1 cellular context compared by ENCODE assay signal in genomic region chr10:5480162-5480931, GRCh38.
A peak's percentile ranks its signal among the peaks of the same experiment; 100 is the strongest.
TF ChIP-seq lines count a peak whose summit lies in the region.

No MANE protein-coding gene starts in this region.

TF ChIP-seq in K562, 482 proteins besides CTCF, POLR2A, EP300 and RAD21 (continued from another document and continues in another):
- TF ChIP-seq VEZF1 (CRISPR knock-in tag; IDR thresholded peaks at IDR 0.05), result peak; percentile 90
- TF ChIP-seq MGA (IDR thresholded peaks at IDR 0.05), result peak; percentile 83
- TF ChIP-seq NR2C1 (IDR thresholded peaks at IDR 0.05), result peak; percentile 54
- TF ChIP-seq NR2C1 (tag; IDR thresholded peaks at IDR 0.05), result peak; percentile 66; the same call in 1 of the 2 replicates
- no peak for TF ChIP-seq ZNF124 (CRISPR knock-in tag; IDR thresholded peaks at IDR 0.05)
- TF ChIP-seq ZNF644 (tag; IDR thresholded peaks at IDR 0.05; ENCODE audit: low read depth), result peak; percentile 29; the same call in 1 of the 2 replicates
- no peak for TF ChIP-seq ZBTB34 (CRISPR knock-in tag; IDR thresholded peaks at IDR 0.05)
- TF ChIP-seq PKNOX1 (IDR thresholded peaks at IDR 0.05), result peak; percentile 97
- no peak for TF ChIP-seq JUND (IDR thresholded peaks at IDR 0.05; ENCODE audit: borderline replicate concordance, low read depth, low read length)
- TF ChIP-seq JUND (tag; IDR thresholded peaks at IDR 0.05; ENCODE audit: borderline replicate concordance, low read depth, low read length), result peak; percentile 30; the same call in 1 of the 3 replicates
- 0 out of 2 replicates have a peak, but pooled peaks have one; percentile 32 for TF ChIP-seq ELF2 (CRISPR knock-in tag; IDR thresholded peaks at IDR 0.05)
- TF ChIP-seq KLF16 (IDR thresholded peaks at IDR 0.05), result 0 out of 2 replicates have a peak, but pooled peaks have one; percentile 3
- no peak for TF ChIP-seq KAT2B (IDR thresholded peaks at IDR 0.05; ENCODE audit: low read depth, low read length)
- TF ChIP-seq HNRNPLL (IDR thresholded peaks at IDR 0.05; ENCODE audit: low read depth, low read length, poor library complexity, severe bottlenecking), result peak; percentile 20
- TF ChIP-seq ZMIZ1 (IDR thresholded peaks at IDR 0.05; ENCODE audit: low read depth in 2 of 2, low read length in 2 of 2), result no peak
- peak; percentile 85 for TF ChIP-seq CREB3 (tag; conservative IDR thresholded peaks at IDR 0.05; ENCODE audit: low read depth)
- no peak for TF ChIP-seq TRIM24 (IDR thresholded peaks at IDR 0.05)
- TF ChIP-seq PBX2 (CRISPR knock-in tag; IDR thresholded peaks at IDR 0.05; ENCODE audit: low read depth), result peak; percentile 72
- TF ChIP-seq PBX2 (tag; conservative IDR thresholded peaks at IDR 0.05; ENCODE audit: low read depth), result peak; percentile 82
- TF ChIP-seq ZBTB9 (CRISPR knock-in tag; IDR thresholded peaks at IDR 0.05), result 0 out of 2 replicates have a peak, but pooled peaks have one; percentile 5
- no peak for TF ChIP-seq ZNF778 (CRISPR knock-in tag; IDR thresholded peaks at IDR 0.05)
- TF ChIP-seq MBD1 (CRISPR knock-in tag; IDR thresholded peaks at IDR 0.05), result no peak
